8 cellular contexts compared by ENCODE assay signal in the genomic region with DNA sequence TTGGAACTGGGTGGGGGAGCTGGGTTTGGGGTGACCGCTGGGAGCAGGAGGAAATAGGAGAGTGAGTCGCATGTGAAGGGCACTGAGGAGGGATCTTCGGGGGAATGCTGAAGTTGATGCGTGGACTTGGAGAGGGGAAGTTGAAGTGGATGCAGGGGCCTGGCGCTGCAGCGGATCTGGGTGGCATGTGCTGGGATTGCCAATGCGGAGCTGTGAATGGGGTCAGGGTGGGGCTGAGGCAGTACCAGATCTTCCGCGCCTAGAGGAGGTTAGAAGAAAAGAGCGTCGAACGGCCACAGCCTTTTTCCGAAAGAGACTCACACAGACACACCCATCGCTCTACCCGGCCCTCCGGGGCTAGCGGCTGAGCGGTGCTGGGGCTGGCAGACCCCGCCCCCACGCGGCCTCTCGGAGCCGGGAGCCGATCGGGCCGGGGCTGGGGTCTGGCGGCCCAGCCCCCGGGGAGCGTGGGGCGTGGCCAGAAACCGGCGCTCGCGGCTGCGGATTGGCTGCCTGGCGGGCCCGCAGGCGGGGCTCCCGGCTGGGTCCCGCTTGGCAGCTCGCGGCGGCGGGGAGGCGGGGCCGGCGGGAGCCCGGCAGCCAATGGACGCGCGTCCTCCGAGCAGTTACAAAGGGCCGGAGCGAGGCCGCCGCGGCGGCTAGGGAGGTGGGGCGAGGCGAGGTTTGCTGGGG. TPM values are rescaled to one million over a fixed set of nuclear protein-coding genes. Genes with fewer than 3 reads are reported as not detected.
DNase-seq lines count a peak whose midpoint lies in the region; ATAC-seq and TF ChIP-seq lines count a peak whose summit lies in the region.

A gene (plus strand): TSS at position 655 of the 693 bp plus-strand sequence. CDS start 93 bp downstream, outside the sequence.

- intact Hi-C loops in dorsolateral prefrontal cortex (cut with DNase I) (loop anchor here (5.0 to 10.0 kb wide), 4 partner anchors 102 to 310 kb away; a partner anchor contains a TSS), right lobe of liver (cut with DNase I) (no loop called here)

- no peak for TF ChIP-seq CTCF in C4-2B (conservative IDR thresholded peaks at IDR 0.05)
- TF ChIP-seq CTCF in dorsolateral prefrontal cortex (IDR thresholded peaks at IDR 0.05 in 54 of 56, conservative IDR thresholded peaks at IDR 0.05 in 2 of 56; ENCODE audit: low read depth in 1 of 56, partially characterized antibody in 56 of 56), result peak in 24 of 56 donors; percentile 8 to 52 (median 22)
- TF ChIP-seq CTCF in right lobe of liver (IDR thresholded peaks at IDR 0.05), result peak in 1 of 4 donors; percentile 4

- POLR2A ChIA-PET in activated CD4-positive, alpha-beta memory T cell treated with anti-CD3 and anti-CD28 coated beads, Interleukin-2, amount 10 ng/mL, durations not matched to agents 7 days and 5 days (lab: Charles Lee), result interaction anchor here (0.7 to 8.3 kb wide), 24 partner anchors 9 to 255 kb away, joined by 3 to 166 read pairs (median 6); no protein-coding TSS in a partner anchor

- DNase-seq in NCI-H82 (lab: John Stamatoyannopoulos, UW), result peak; percentile 95
- DNase-seq in activated CD4-positive, alpha-beta memory T cell treated with anti-CD3 and anti-CD28 coated beads, Interleukin-2, amount 10 ng/mL, durations not matched to agents 7 days and 5 days, result peak; percentile 96
- DNase-seq in dorsolateral prefrontal cortex, result peak; percentile 87 to 98 (median 91)
- DNase-seq in right lobe of liver, result peak; percentile 96
- DNase-seq in stimulated activated CD4-positive, alpha-beta T cell treated with anti-CD3 and anti-CD28 coated beads, Interleukin-4, amount 100 ng/mL, for 4 hours, result peak; percentile 90 to 92

- peaks cover 0 to 14% (median 0%) of the 10 kb centered on the region in 4 donors for H3K4me1 ChIP-seq in right lobe of liver

- no peaks in the 10 kb centered on the region for H3K27me3 Mint-ChIP-seq in activated CD4-positive, alpha-beta memory T cell treated with anti-CD3 and anti-CD28 coated beads, Interleukin-2, amount 10 ng/mL, durations not matched to agents 7 days and 5 days

- ATAC-seq in GM19397 (IDR thresholded peaks at IDR 0.05; ENCODE audit: unreplicated experiment) (peak; percentile 90), HG03565 (IDR thresholded peaks at IDR 0.05; ENCODE audit: unreplicated experiment) (peak; percentile 85), right lobe of liver (peak; percentile 87 to 94 (median 92))

- H3K4me3 ChIP-seq in dorsolateral prefrontal cortex (peak within 1 kb of the TSS; percentile 54 to 88 (median 79)), right lobe of liver (peak within 1 kb of the TSS; percentile 77 to 87 (median 79))

- H3K36me3 ChIP-seq in right lobe of liver, result no peaks in the 10 kb centered on the region

- peak within 1 kb of the TSS; percentile 85 for H3K4me3 Mint-ChIP-seq in activated CD4-positive, alpha-beta memory T cell treated with anti-CD3 and anti-CD28 coated beads, Interleukin-2, amount 10 ng/mL, durations not matched to agents 7 days and 5 days

- H3K27me3 ChIP-seq in dorsolateral prefrontal cortex (no peaks in the 10 kb centered on the region), right lobe of liver (no peaks in the 10 kb centered on the region)

- CTCF ChIA-PET in activated CD4-positive, alpha-beta memory T cell treated with anti-CD3 and anti-CD28 coated beads, Interleukin-2, amount 10 ng/mL, durations not matched to agents 7 days and 5 days (lab: Charles Lee), result interaction anchor here (0.8 to 6.1 kb wide), 22 partner anchors 9 to 129 kb away, joined by 3 to 57 read pairs (median 5); no protein-coding TSS in a partner anchor

- H3K9me3 ChIP-seq in right lobe of liver, result no peaks in the 10 kb centered on the region

- peaks cover 73% of the 10 kb centered on the region for H3K4me1 Mint-ChIP-seq in activated CD4-positive, alpha-beta memory T cell treated with anti-CD3 and anti-CD28 coated beads, Interleukin-2, amount 10 ng/mL, durations not matched to agents 7 days and 5 days

- peak within 1 kb of the TSS; percentile 93 for H3K27ac Mint-ChIP-seq in activated CD4-positive, alpha-beta memory T cell treated with anti-CD3 and anti-CD28 coated beads, Interleukin-2, amount 10 ng/mL, durations not matched to agents 7 days and 5 days

- TF ChIP-seq POLR2A in right lobe of liver (IDR thresholded peaks at IDR 0.05), result peak; percentile 80

- whole genome bisulfite sequencing in right lobe of liver (ENCODE audit: insufficient coverage, low coverage, low lambda C conversion rate, missing lambda C conversion rate), result 6% methylated on average over 10 of the region's 60 CpGs

- H3K9me3 Mint-ChIP-seq in activated CD4-positive, alpha-beta memory T cell treated with anti-CD3 and anti-CD28 coated beads, Interleukin-2, amount 10 ng/mL, durations not matched to agents 7 days and 5 days, result peaks cover 8% of the 10 kb centered on the region

- peaks cover 41% of the 10 kb centered on the region for H3K36me3 Mint-ChIP-seq in activated CD4-positive, alpha-beta memory T cell treated with anti-CD3 and anti-CD28 coated beads, Interleukin-2, amount 10 ng/mL, durations not matched to agents 7 days and 5 days (ENCODE audit: low read depth)

- H3K27ac ChIP-seq in C4-2B (peak within 1 kb of the TSS; percentile 72), dorsolateral prefrontal cortex (peak within 1 kb of the TSS in 55 of 59 donors; percentile 29 to 90 (median 77)), right lobe of liver (peak within 1 kb of the TSS; percentile 57 to 86 (median 79))

RNA-seq across cellular contexts. Expression of the gene that starts here (rescaled TPM):
- 10 to 100 TPM; 57.4 to 58.5 TPM for total RNA-seq in activated CD4-positive, alpha-beta memory T cell treated with anti-CD3 and anti-CD28 coated beads, Interleukin-2, amount 10 ng/mL, durations not matched to agents 7 days and 5 days
- 10 to 100 TPM in 119 of 120 experiments, 1 to 10 TPM in 1; 9.7 to 58.1 (median 21.3) TPM for total RNA-seq in dorsolateral prefrontal cortex
- 10 to 100 TPM in 5 of 6 experiments, 1 to 10 TPM in 1; 9.6 to 26.4 (median 13.4) TPM for total RNA-seq in right lobe of liver

Comparison
In these comparisons a context has a peak if more than half of its experiments do, and no peak if none do; other contexts are left out.
1. Peak in every context shown above with its lines: DNase-seq, ATAC-seq, H3K4me3 ChIP-seq and H3K27ac ChIP-seq.
2. intact Hi-C loops: an anchor here in dorsolateral prefrontal cortex (5.0 to 10.0 kb wide); none called in right lobe of liver.